In the genomic region with DNA sequence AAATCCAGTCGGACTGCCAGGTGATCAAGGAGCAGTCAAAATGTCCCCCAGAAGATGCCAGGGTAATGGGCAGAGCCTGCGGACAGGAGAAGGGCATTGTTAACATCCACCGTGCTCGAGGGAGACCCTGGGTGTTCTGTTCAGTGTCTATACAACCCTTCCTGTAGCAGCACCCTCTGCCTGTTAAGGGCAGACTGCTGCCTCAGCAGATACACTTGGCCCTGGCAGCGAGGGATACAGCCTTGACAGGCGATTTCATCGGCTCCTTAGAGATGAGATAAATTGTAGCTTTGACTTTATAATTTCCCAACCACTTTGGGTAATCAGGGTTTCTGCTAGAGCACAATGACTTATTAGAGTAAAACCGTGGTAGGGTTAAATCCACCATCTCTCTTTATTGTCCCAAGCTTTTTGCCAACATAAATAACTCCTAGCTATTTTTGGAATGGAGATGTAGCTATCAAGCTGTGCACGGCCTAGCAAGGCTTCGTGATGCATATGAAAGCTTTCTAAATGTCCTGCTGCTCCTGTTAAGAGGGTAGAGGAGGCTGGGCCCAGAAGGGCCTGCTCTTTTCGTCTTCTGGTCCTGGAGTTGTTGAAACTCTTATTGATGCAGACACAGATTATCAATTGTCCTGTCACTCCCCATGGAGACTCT, we compare ENCODE assay signal across 19 cellular contexts.
DNase-seq lines count a peak whose midpoint lies in the region; ATAC-seq lines count a peak whose summit lies in the region.
"Had no signal": no experiment of that assay in that cellular context is flagged by ENCODE, and none has a peak within 500 bp of the region (broad histone marks: within the 10 kb centered on the region; RNA-seq: fewer than 3 reads in every experiment).

No MANE protein-coding gene starts in this region.

- H3K9ac ChIP-seq in iPS-20b (ENCODE audit: low read depth, low read length), result peak overlapping the region; percentile 3; the same call in 1 of the 2 replicates
- H3K9ac ChIP-seq: BLaER1 treated with 17β-estradiol and CSF1 and Interleukin-3, amounts not matched to agents 10 nM and 100 nM had no signal

- no peaks in the 10 kb centered on the region for H3K4me1 Mint-ChIP-seq in effector memory CD8-positive, alpha-beta T cell (ENCODE audit: low read depth in 2 of 2)
- H3K4me1 Mint-ChIP-seq: activated T-helper 17 cell treated with anti-CD3 and anti-CD28 coated beads, Interleukin-2, amount 50 U/mL, for 72 hours had no signal

- peak; percentile 64 for ATAC-seq in Right ventricle myocardium inferior
- no peak for ATAC-seq in stimulated activated naive CD8-positive, alpha-beta T cell treated with anti-CD3 and anti-CD28 coated beads, Interleukin-15, Interleukin-2, amounts not matched to agents 100 U/mL and 50 U/mL, for 24 hours
- ATAC-seq in effector memory CD8-positive, alpha-beta T cell (replicated peaks), result no peak
- ATAC-seq: activated T-helper 17 cell treated with anti-CD3 and anti-CD28 coated beads, Interleukin-2, amount 50 U/mL, for 72 hours had no signal

- H3K36me3 Mint-ChIP-seq in effector memory CD8-positive, alpha-beta T cell (ENCODE audit: insufficient read depth), result no peaks in the 10 kb centered on the region

- no peaks in the 10 kb centered on the region for H3K36me3 ChIP-seq in ectodermal cell (ENCODE audit: control insufficient read depth, insufficient read depth, low read length)
- no peaks in the 10 kb centered on the region for H3K36me3 ChIP-seq in iPS-20b (ENCODE audit: insufficient read depth, low read depth, low read length)
- H3K36me3 ChIP-seq: BLaER1 treated with 17β-estradiol and CSF1 and Interleukin-3, amounts not matched to agents 10 nM and 100 nM; upper lobe of left lung had no signal

- DNase-seq in Right ventricle myocardium inferior (ENCODE audit: missing footprints) (no peak), cardiac septum (ENCODE audit: low spot score) (no peak), smooth muscle cell of the brain vasculature (ENCODE audit: low read depth, low spot score) (peak; percentile 73), anterior cingulate cortex (lab: John Stamatoyannopoulos, UW) (no peak)
- DNase-seq in stimulated activated naive CD8-positive, alpha-beta T cell treated with anti-CD3 and anti-CD28 coated beads, Interleukin-15, Interleukin-2, amounts not matched to agents 100 U/mL and 50 U/mL, for 24 hours, result no peak
- DNase-seq in effector memory CD8-positive, alpha-beta T cell, result no peak
- DNase-seq: 8988T; cortex of kidney; GF-D8; KBM-7; NCI-H510A; SHP77 treated with DMSO at 0.1 percent for 48 hours; stimulated activated naive CD4-positive, alpha-beta T cell; upper lobe of left lung had no signal

- intact Hi-C loops in Right ventricle myocardium inferior (cut with DNase I), result no loop called here
- intact Hi-C loops in cardiac septum (cut with DNase I), result no loop called here

- no peak overlapping the region for H3K27ac Mint-ChIP-seq in effector memory CD8-positive, alpha-beta T cell
- H3K27ac Mint-ChIP-seq: activated T-helper 17 cell treated with anti-CD3 and anti-CD28 coated beads, Interleukin-2, amount 50 U/mL, for 72 hours had no signal

- H3K4me1 ChIP-seq in ectodermal cell (ENCODE audit: control insufficient read depth, insufficient read depth, low read length), result peaks cover 8% of the 10 kb centered on the region
- peaks cover 18% of the 10 kb centered on the region; the same call in 1 of the 2 replicates for H3K4me1 ChIP-seq in iPS-20b (ENCODE audit: insufficient read depth, low read length)
- H3K4me1 ChIP-seq: BLaER1 treated with 17β-estradiol and CSF1 and Interleukin-3, amounts not matched to agents 10 nM and 100 nM; upper lobe of left lung had no signal

- H3K9me3 ChIP-seq in ectodermal cell (ENCODE audit: control insufficient read depth, low read length), result no peaks in the 10 kb centered on the region
- no peaks in the 10 kb centered on the region for H3K9me3 ChIP-seq in iPS-20b (ENCODE audit: insufficient read depth, low read depth, low read length)
- H3K9me3 ChIP-seq: BLaER1 treated with 17β-estradiol and CSF1 and Interleukin-3, amounts not matched to agents 10 nM and 100 nM; upper lobe of left lung had no signal

- H3K4me3 ChIP-seq in ectodermal cell (ENCODE audit: insufficient read depth, low read depth, low read length) (no peak overlapping the region), iPS-20b (ENCODE audit: low read length) (peak overlapping the region; percentile 39; the same call in 1 of the 2 replicates)
- H3K4me3 ChIP-seq: BLaER1 treated with 17β-estradiol and CSF1 and Interleukin-3, amounts not matched to agents 10 nM and 100 nM; upper lobe of left lung had no signal

- H3K4me3 Mint-ChIP-seq in effector memory CD8-positive, alpha-beta T cell, result no peak overlapping the region
- H3K4me3 Mint-ChIP-seq: activated T-helper 17 cell treated with anti-CD3 and anti-CD28 coated beads, Interleukin-2, amount 50 U/mL, for 72 hours had no signal

- H3K27me3 Mint-ChIP-seq in effector memory CD8-positive, alpha-beta T cell, result peaks cover 0 to 43% of the 10 kb centered on the region in 2 donors
- H3K27me3 Mint-ChIP-seq: activated T-helper 17 cell treated with anti-CD3 and anti-CD28 coated beads, Interleukin-2, amount 50 U/mL, for 72 hours had no signal

- H3K9me3 Mint-ChIP-seq in effector memory CD8-positive, alpha-beta T cell, result no peaks in the 10 kb centered on the region
- H3K9me3 Mint-ChIP-seq: activated T-helper 17 cell treated with anti-CD3 and anti-CD28 coated beads, Interleukin-2, amount 50 U/mL, for 72 hours had no signal

- H3K27me3 ChIP-seq in ectodermal cell (ENCODE audit: control insufficient read depth, insufficient read depth, low read length, poor library complexity, severe bottlenecking) (no peaks in the 10 kb centered on the region), iPS-20b (ENCODE audit: insufficient read depth, low read length) (no peaks in the 10 kb centered on the region)
- H3K27me3 ChIP-seq: BLaER1 treated with 17β-estradiol and CSF1 and Interleukin-3, amounts not matched to agents 10 nM and 100 nM; upper lobe of left lung had no signal

- WGBS in ectodermal cell, 2 experiments, result 27 to 28% methylated on average over 11 of the region's 11 CpGs

- H3K27ac ChIP-seq in ectodermal cell (ENCODE audit: insufficient read depth, low read depth, low read length, poor library complexity, severe bottlenecking), result peak overlapping the region; percentile 2
- H3K27ac ChIP-seq in iPS-20b (ENCODE audit: low read length), result no peak overlapping the region
- H3K27ac ChIP-seq: BLaER1 treated with 17β-estradiol and CSF1 and Interleukin-3, amounts not matched to agents 10 nM and 100 nM; epithelial cell of prostate; upper lobe of left lung had no signal
